Comparison of ENCODE assay signal across 1 cellular context in genomic region chr10:10804998-10805737, GRCh38.
TF ChIP-seq lines count a peak whose summit lies in the region.

No MANE protein-coding gene starts in this region.

TF ChIP-seq in SK-N-SH treated with all-trans-retinoic acid at 6 μM for 48 hours, 23 proteins besides CTCF, POLR2A, EP300 and RAD21 (continued from another document):
- TF ChIP-seq GLIS3 (CRISPR knock-in tag; IDR thresholded peaks at IDR 0.05) (no peak), ZFP3 (CRISPR knock-in tag; IDR thresholded peaks at IDR 0.05) (no peak), POU6F1 (CRISPR knock-in tag; IDR thresholded peaks at IDR 0.05; ENCODE audit: borderline replicate concordance, low read depth) (no peak), ZFP30 (CRISPR knock-in tag; IDR thresholded peaks at IDR 0.05) (no peak), ZNF565 (CRISPR knock-in tag; conservative IDR thresholded peaks at IDR 0.05; ENCODE audit: low read depth) (no peak), CSRNP3 (CRISPR knock-in tag; IDR thresholded peaks at IDR 0.05) (no peak), BACH2 (CRISPR knock-in tag; IDR thresholded peaks at IDR 0.05; ENCODE audit: borderline replicate concordance) (no peak), TOX (CRISPR knock-in tag; IDR thresholded peaks at IDR 0.05; ENCODE audit: borderline replicate concordance) (no peak), ZNF70 (CRISPR knock-in tag; IDR thresholded peaks at IDR 0.05) (no peak)
